In the genomic region with DNA sequence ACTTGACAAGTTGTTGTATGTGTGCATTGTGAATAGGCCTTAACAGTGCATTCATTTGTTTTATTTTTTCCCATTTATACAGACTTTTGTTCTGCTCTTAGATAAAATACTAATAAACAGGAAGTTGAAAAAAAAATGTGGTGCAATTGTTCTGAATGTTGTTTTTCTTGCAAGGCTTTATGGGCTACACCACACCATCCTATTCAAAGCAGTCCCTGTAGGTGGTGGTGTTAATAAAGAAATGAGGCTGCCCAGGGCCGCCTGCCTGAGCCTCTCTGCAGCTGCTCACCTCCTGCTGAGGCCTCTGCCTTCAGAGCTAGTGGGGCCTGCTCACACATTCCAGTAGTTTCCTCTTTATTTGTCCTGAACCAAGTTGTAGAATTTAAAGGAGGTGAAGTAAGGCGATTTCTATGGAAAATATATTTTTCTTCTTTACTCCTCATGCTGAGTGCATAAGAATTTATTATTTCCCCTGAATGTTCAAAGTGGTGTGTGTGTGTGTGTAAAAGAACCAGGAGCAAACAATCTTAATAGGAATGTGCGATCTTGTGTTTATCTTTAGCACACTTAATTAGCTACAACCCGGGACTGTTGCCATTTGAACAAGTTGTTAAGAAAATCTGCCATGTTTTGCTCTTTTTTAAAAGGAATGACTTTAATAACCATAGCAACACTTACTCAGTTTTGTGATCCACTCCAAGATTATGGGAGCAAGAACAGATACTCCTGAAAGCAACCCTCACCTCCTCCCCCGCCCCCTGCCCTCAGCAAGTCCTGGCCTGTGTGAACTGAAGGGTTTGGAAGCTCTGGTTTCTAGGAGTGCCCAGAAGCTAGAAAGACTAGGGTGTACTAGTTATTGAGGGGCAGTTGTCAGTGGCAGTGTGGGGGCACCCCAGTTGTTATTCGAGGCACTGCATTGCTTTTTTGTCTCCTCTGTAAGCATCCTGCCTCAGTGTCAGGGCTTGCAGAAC, we compare ENCODE assay signal across 8 cellular contexts.
DNase-seq lines count a peak whose midpoint lies in the region; ATAC-seq and TF ChIP-seq lines count a peak whose summit lies in the region.
"Not testable (repeated sequence)": the region's sequence is repeated elsewhere in the genome, so short reads cannot be mapped to it uniquely, and the experiment has no call there.

No MANE protein-coding gene starts in this region.

- not testable (repeated sequence) for H3K4me2 ChIP-seq in DOHH2 (ENCODE audit: low read length)

- TF ChIP-seq CTCF in DOHH2 (IDR thresholded peaks at IDR 0.05; ENCODE audit: low read depth, low read length, poor library complexity, severe bottlenecking) = not testable (repeated sequence)
- TF ChIP-seq CTCF in right lobe of liver (IDR thresholded peaks at IDR 0.05) = peak in 2 of 4 donors; percentile 34 to 45

- peak; percentile 80 for DNase-seq in KBM-7
- DNase-seq in activated CD8-positive, alpha-beta memory T cell treated with anti-CD3 and anti-CD28 coated beads, Interleukin-2, amount 10 ng/mL, durations not matched to agents 7 days and 5 days; right lobe of liver: not testable (repeated sequence)

- H3K4me1 ChIP-seq in DOHH2 (ENCODE audit: control insufficient read depth, low read length) (peaks cover 23% of the 10 kb centered on the region), right lobe of liver (peaks cover 0 to 13% (median 0%) of the 10 kb centered on the region in 4 donors)

- intact Hi-C loops in right lobe of liver (cut with DNase I) = not testable (repeated sequence)

- not testable (repeated sequence) for H3K4me3 ChIP-seq in DOHH2 (ENCODE audit: low read length); right lobe of liver

- peaks cover 33% of the 10 kb centered on the region for H3K4me1 Mint-ChIP-seq in activated CD8-positive, alpha-beta memory T cell treated with anti-CD3 and anti-CD28 coated beads, Interleukin-2, amount 10 ng/mL, durations not matched to agents 7 days and 5 days
- H3K4me1 Mint-ChIP-seq in stimulated activated memory B cell treated with anti-CD40 and anti-IgM and Interleukin-4, amounts not matched to agents 10 μg/mL and 1 μg/mL and 100 μg/mL, for 72 hours = not testable (repeated sequence)

- not testable (repeated sequence) for TF ChIP-seq POLR2A in right lobe of liver (IDR thresholded peaks at IDR 0.05)

- H3K4me3 Mint-ChIP-seq in activated CD8-positive, alpha-beta memory T cell treated with anti-CD3 and anti-CD28 coated beads, Interleukin-2, amount 10 ng/mL, durations not matched to agents 7 days and 5 days; stimulated activated memory B cell treated with anti-CD40 and anti-IgM and Interleukin-4, amounts not matched to agents 10 μg/mL and 1 μg/mL and 100 μg/mL, for 72 hours: not testable (repeated sequence)

- peaks cover 11% of the 10 kb centered on the region for H3K36me3 Mint-ChIP-seq in activated CD8-positive, alpha-beta memory T cell treated with anti-CD3 and anti-CD28 coated beads, Interleukin-2, amount 10 ng/mL, durations not matched to agents 7 days and 5 days
- H3K36me3 Mint-ChIP-seq in stimulated activated memory B cell treated with anti-CD40 and anti-IgM and Interleukin-4, amounts not matched to agents 10 μg/mL and 1 μg/mL and 100 μg/mL, for 72 hours = not testable (repeated sequence)

- not testable (repeated sequence) for H4K20me1 ChIP-seq in DOHH2 (ENCODE audit: control insufficient read depth, insufficient read depth, low read depth, low read length)

- H3K79me2 ChIP-seq in DOHH2 (ENCODE audit: control insufficient read depth, low read length) = not testable (repeated sequence)

- in situ Hi-C loops in KBM-7 (cut with MboI; ENCODE audit: low pct_unique_long_range_greater_than_20kb, low sequenced_read_pairs) = not testable (repeated sequence)

- H3K9me2 ChIP-seq in DOHH2 (replicated peaks; ENCODE audit: control insufficient read depth, low read length) = not testable (repeated sequence)

- 0% methylated on average over 2 of the region's 6 CpGs for WGBS in right lobe of liver (ENCODE audit: insufficient coverage, low coverage, low lambda C conversion rate, missing lambda C conversion rate)

- H3K9me3 Mint-ChIP-seq in activated CD8-positive, alpha-beta memory T cell treated with anti-CD3 and anti-CD28 coated beads, Interleukin-2, amount 10 ng/mL, durations not matched to agents 7 days and 5 days (ENCODE audit: low read depth); stimulated activated memory B cell treated with anti-CD40 and anti-IgM and Interleukin-4, amounts not matched to agents 10 μg/mL and 1 μg/mL and 100 μg/mL, for 72 hours: not testable (repeated sequence)

- CTCF ChIA-PET in activated CD8-positive, alpha-beta memory T cell treated with anti-CD3 and anti-CD28 coated beads, Interleukin-2, amount 10 ng/mL, durations not matched to agents 7 days and 5 days (lab: Charles Lee) = not testable (repeated sequence)

- H3F3A ChIP-seq in DOHH2 (ENCODE audit: control insufficient read depth, insufficient read depth) = not testable (repeated sequence)

- H3K27me3 ChIP-seq in DOHH2 (ENCODE audit: control insufficient read depth, low read length); right lobe of liver: not testable (repeated sequence)

- peak; percentile 86 for ATAC-seq in GM19438 (IDR thresholded peaks at IDR 0.05; ENCODE audit: low read depth, unreplicated experiment)
- ATAC-seq in HG02884 (IDR thresholded peaks at IDR 0.05; ENCODE audit: unreplicated experiment) = peak; percentile 71
- ATAC-seq in activated CD8-positive, alpha-beta memory T cell treated with anti-CD3 and anti-CD28 coated beads, Interleukin-2, amount 10 ng/mL, durations not matched to agents 7 days and 5 days = peak; percentile 82
- peak; percentile 94 for ATAC-seq in esophagus mucosa
- ATAC-seq in right lobe of liver = peak; percentile 93 to 98 (median 95)
- peak; percentile 86 for ATAC-seq in stimulated activated memory B cell treated with anti-CD40 and anti-IgM and Interleukin-4, amounts not matched to agents 10 μg/mL and 1 μg/mL and 100 μg/mL, for 72 hours

- H3K27ac ChIP-seq in DOHH2 (ENCODE audit: low read depth, low read length) (peak overlapping the region; percentile 42), right lobe of liver (peak overlapping the region in 1 of 3 donors; percentile 33)

- H3K36me3 ChIP-seq in DOHH2 (ENCODE audit: control insufficient read depth, low read length); right lobe of liver: not testable (repeated sequence)

- H3K9me3 ChIP-seq in DOHH2 (ENCODE audit: control insufficient read depth, insufficient read depth, low read length); right lobe of liver: not testable (repeated sequence)

- not testable (repeated sequence) for H3K27me3 Mint-ChIP-seq in activated CD8-positive, alpha-beta memory T cell treated with anti-CD3 and anti-CD28 coated beads, Interleukin-2, amount 10 ng/mL, durations not matched to agents 7 days and 5 days; stimulated activated memory B cell treated with anti-CD40 and anti-IgM and Interleukin-4, amounts not matched to agents 10 μg/mL and 1 μg/mL and 100 μg/mL, for 72 hours

- H3K27ac Mint-ChIP-seq in activated CD8-positive, alpha-beta memory T cell treated with anti-CD3 and anti-CD28 coated beads, Interleukin-2, amount 10 ng/mL, durations not matched to agents 7 days and 5 days; stimulated activated memory B cell treated with anti-CD40 and anti-IgM and Interleukin-4, amounts not matched to agents 10 μg/mL and 1 μg/mL and 100 μg/mL, for 72 hours: not testable (repeated sequence)
